7 cellular contexts compared by ENCODE assay signal in genomic region chr16:29900888-29901606, GRCh38. TPM values are rescaled to one million over a fixed set of nuclear protein-coding genes. Genes with fewer than 3 reads are reported as not detected.
A peak's percentile ranks its signal among the peaks of the same experiment; 100 is the strongest.
DNase-seq lines count a peak whose midpoint lies in the region; ATAC-seq and TF ChIP-seq lines count a peak whose summit lies in the region.

No MANE protein-coding gene starts in this region.

- no peak for DNase-seq in HAP-1 (ENCODE audit: low spot score in 2 of 2)
- no peak for DNase-seq in T-helper 17 cell
- no peak for DNase-seq in fibroblast of mammary gland (ENCODE audit: low read depth)
- DNase-seq in GM10248 (ENCODE audit: extremely low spot score), result no peak

- ATAC-seq in T-helper 17 cell (no peak), GM21526 (IDR thresholded peaks at IDR 0.05; ENCODE audit: low FRiP score, unreplicated experiment) (no peak), HG03280 (IDR thresholded peaks at IDR 0.05; ENCODE audit: unreplicated experiment) (no peak)

- peak overlapping the region; percentile 86 for H3K4me3 Mint-ChIP-seq in T-helper 17 cell

- H3K9me3 ChIP-seq in HAP-1, result no peaks in the 10 kb centered on the region
- no peaks in the 10 kb centered on the region for H3K9me3 ChIP-seq in T-helper 17 cell (ENCODE audit: control insufficient read depth, low read length, poor library complexity, severe bottlenecking)

- TF ChIP-seq CTCF in fibroblast of mammary gland (conservative IDR thresholded peaks at IDR 0.05; ENCODE audit: control insufficient read depth, insufficient read depth, low read depth, low read length) (no peak), GM10248 (IDR thresholded peaks at IDR 0.05; ENCODE audit: control extremely low read depth, extremely low read depth, low read depth, missing control alignments) (no peak)

- H3K36me3 ChIP-seq in HAP-1 (replicated peaks), result no peaks in the 10 kb centered on the region

- H3K27me3 Mint-ChIP-seq in T-helper 17 cell, result peaks cover 25% of the 10 kb centered on the region

- peak overlapping the region in 2 of 21 experiments; percentile 8 to 29 for H3K27ac ChIP-seq in skin epidermis

- in situ Hi-C loops in HAP-1 (cut with MboI; ENCODE audit: low sequenced_read_pairs), result no loop called here

- H3K27me3 ChIP-seq in HAP-1 (ENCODE audit: low read depth), result no peaks in the 10 kb centered on the region

- CTCF ChIA-PET in GM10248 (lab: Yijun Ruan, JAX), result interaction anchor here (0.9 to 1.8 kb wide), 3 partner anchors 8 to 15 kb away, joined by 3 to 6 read pairs (median 4); no protein-coding TSS in a partner anchor

- H3K36me3 Mint-ChIP-seq in T-helper 17 cell (ENCODE audit: low read depth), result peaks cover 5% of the 10 kb centered on the region

- peaks cover 12% of the 10 kb centered on the region for H3K4me1 Mint-ChIP-seq in T-helper 17 cell

- H3K4me3 ChIP-seq in HAP-1 (peak overlapping the region; percentile 45), fibroblast of mammary gland (ENCODE audit: control insufficient read depth, low read depth, low read length) (peak overlapping the region; percentile 61), skin epidermis (peak overlapping the region in 6 of 7 experiments; percentile 34 to 69 (median 64))

- POLR2A ChIA-PET in GM10248 (lab: Yijun Ruan, JAX), result no interaction called here

- peaks cover 7% of the 10 kb centered on the region for H3K4me1 ChIP-seq in HAP-1

- H3K27ac Mint-ChIP-seq in T-helper 17 cell, result no peak overlapping the region

RNA-seq across cellular contexts. Expression of gene ASPHD1, which starts 0.8 kb away (rescaled TPM):
- not detected for total RNA-seq in T-helper 17 cell

RNA-seq across cellular contexts. Expression of gene SEZ6L2, which starts 1.7 kb away (rescaled TPM):
- total RNA-seq in T-helper 17 cell, result not detected

RNA-seq across cellular contexts. Expression of gene KCTD13, which starts 25.0 kb away (rescaled TPM):
- total RNA-seq in T-helper 17 cell, result 10 to 100 TPM; 44.1 to 48.4 TPM

RNA-seq across cellular contexts. Expression of gene CDIPT, which starts 38.0 kb away (rescaled TPM):
- total RNA-seq in T-helper 17 cell, result 10 to 100 TPM; 39.6 TPM
